In the genomic region with DNA sequence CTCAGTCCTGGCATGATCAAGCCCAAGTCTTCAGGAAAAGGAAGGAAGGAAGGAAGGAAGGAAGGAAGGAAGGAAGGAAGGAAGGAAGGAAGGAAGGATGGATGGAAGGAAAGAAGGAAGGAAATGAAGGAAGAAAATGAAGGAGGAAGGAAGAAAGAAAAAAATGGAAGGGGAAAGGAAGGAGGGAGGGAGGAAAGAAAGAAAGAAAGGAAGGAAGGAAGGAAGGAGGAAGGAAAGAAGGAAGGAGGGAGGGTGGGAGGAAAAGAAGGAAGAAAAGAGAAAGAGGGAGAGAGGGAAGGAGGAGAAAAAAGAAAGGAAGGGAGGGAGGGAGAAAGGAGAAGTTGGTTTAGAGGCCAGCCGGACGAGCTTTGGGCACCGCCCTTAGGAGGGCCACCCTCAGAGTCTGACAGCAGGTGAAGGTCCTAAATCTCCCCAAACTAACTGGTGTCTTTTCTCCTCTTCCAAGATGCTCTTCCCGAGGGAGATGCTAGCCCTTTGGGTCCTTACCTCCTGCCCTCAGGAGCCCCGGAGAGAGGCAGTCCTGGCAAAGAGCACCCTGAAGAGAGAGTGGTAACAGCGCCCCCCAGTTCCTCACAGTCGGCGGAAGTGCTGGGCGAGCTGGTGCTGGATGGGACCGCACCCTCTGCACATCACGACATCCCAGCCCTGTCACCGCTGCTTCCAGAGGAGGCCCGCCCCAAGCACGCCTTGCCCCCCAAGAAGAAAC, we compare ENCODE assay signal across 26 cellular contexts.
"Had no signal": no experiment of that assay in that cellular context is flagged by ENCODE, and none has a peak within 500 bp of the region (broad histone marks: within the 10 kb centered on the region; RNA-seq: fewer than 3 reads in every experiment).

No MANE protein-coding gene starts in this region.

- H3K36me3 ChIP-seq: adrenal gland, breast epithelium, SJCRH30, WERI-Rb-1 had no signal

- H3K9me3 ChIP-seq: adrenal gland, body of pancreas, breast epithelium, SJCRH30 had no signal

- ATAC-seq: activated CD8-positive, alpha-beta T cell treated with anti-CD3 and anti-CD28 coated beads for 36 hours; activated naive CD4-positive, alpha-beta T cell treated with anti-CD3 and anti-CD28 coated beads, Interleukin-2, amount 50 U/mL, for 72 hours; body of pancreas; Panc1 had no signal

- H3K36me3 Mint-ChIP-seq: activated naive CD4-positive, alpha-beta T cell treated with anti-CD3 and anti-CD28 coated beads, Interleukin-2, amount 50 U/mL, for 72 hours had no signal

- H3K4me1 ChIP-seq: adrenal gland, body of pancreas, breast epithelium, SJCRH30 had no signal

- H3K9me3 Mint-ChIP-seq: activated CD4-positive, alpha-beta T cell treated with anti-CD3 and anti-CD28 coated beads, Interleukin-2, amount 10 ng/mL, durations not matched to agents 24 days and 14 days; activated CD8-positive, alpha-beta T cell treated with anti-CD3 and anti-CD28 coated beads for 36 hours; activated naive CD4-positive, alpha-beta T cell treated with anti-CD3 and anti-CD28 coated beads for 36 hours; activated T-cell treated with anti-CD3 and anti-CD28 coated beads, Interleukin-2, amount 50 U/mL, for 24 hours; activated T-helper 2 cell treated with anti-CD3 and anti-CD28 coated beads, Interferon-gamma antibody, Interleukin-2, Interleukin-4, amounts not matched to agents 10 μg/mL and 5 μg/mL and 100 μg/mL, durations not matched to agents 14 hours and 24 hours and 36 hours had no signal

- DNase-seq: activated CD4-positive, alpha-beta T cell treated with anti-CD3 and anti-CD28 coated beads, Interleukin-2, amount 10 ng/mL, durations not matched to agents 24 days and 14 days; activated CD4-positive, alpha-beta T cell treated with anti-CD3 and anti-CD28 coated beads, Interleukin-2, amount 50 U/mL, for 4 hours; activated CD8-positive, alpha-beta T cell treated with anti-CD3 and anti-CD28 coated beads for 36 hours; activated gamma-delta T cell; activated naive CD4-positive, alpha-beta T cell treated with anti-CD3 and anti-CD28 coated beads for 36 hours; activated T-cell treated with anti-CD3 and anti-CD28 coated beads, Interleukin-2, amount 50 U/mL, for 24 hours; adrenal gland; body of pancreas; NCI-H1105; NCI-H1417 treated with DMSO at 0.1 percent for 48 hours; NCI-H1694; NCI-H1930; NCI-H2081 treated with DMSO at 0.1 percent for 48 hours; NCI-H226; NCI-H446 treated with DMSO at 0.1 percent for 48 hours; NCI-H524; SHP77; SJCRH30; T1000; WERI-Rb-1 had no signal

- H3K27me3 ChIP-seq: adrenal gland, breast epithelium, SJCRH30 had no signal

- H3K27ac ChIP-seq: adrenal gland, body of pancreas, breast epithelium, SJCRH30, SK-N-MC, WERI-Rb-1 had no signal

- FAIRE-seq: astrocyte had no signal

- H3K4me3 Mint-ChIP-seq: activated CD4-positive, alpha-beta T cell treated with anti-CD3 and anti-CD28 coated beads, Interleukin-2, amount 10 ng/mL, durations not matched to agents 24 days and 14 days; activated CD8-positive, alpha-beta T cell treated with anti-CD3 and anti-CD28 coated beads for 36 hours; activated naive CD4-positive, alpha-beta T cell treated with anti-CD3 and anti-CD28 coated beads for 36 hours; activated T-cell treated with anti-CD3 and anti-CD28 coated beads, Interleukin-2, amount 50 U/mL, for 24 hours had no signal

- H3K4me3 ChIP-seq: adrenal gland, body of pancreas, breast epithelium, SJCRH30, SK-N-MC had no signal

- H3K27ac Mint-ChIP-seq: activated CD4-positive, alpha-beta T cell treated with anti-CD3 and anti-CD28 coated beads, Interleukin-2, amount 10 ng/mL, durations not matched to agents 24 days and 14 days; activated CD8-positive, alpha-beta T cell treated with anti-CD3 and anti-CD28 coated beads for 36 hours; activated naive CD4-positive, alpha-beta T cell treated with anti-CD3 and anti-CD28 coated beads for 36 hours; activated naive CD4-positive, alpha-beta T cell treated with anti-CD3 and anti-CD28 coated beads, Interleukin-2, amount 50 U/mL, for 72 hours; activated T-cell treated with anti-CD3 and anti-CD28 coated beads, Interleukin-2, amount 50 U/mL, for 24 hours; activated T-helper 2 cell treated with anti-CD3 and anti-CD28 coated beads, Interferon-gamma antibody, Interleukin-2, Interleukin-4, amounts not matched to agents 10 μg/mL and 5 μg/mL and 100 μg/mL, durations not matched to agents 14 hours and 24 hours and 36 hours had no signal
